In the genomic region with DNA sequence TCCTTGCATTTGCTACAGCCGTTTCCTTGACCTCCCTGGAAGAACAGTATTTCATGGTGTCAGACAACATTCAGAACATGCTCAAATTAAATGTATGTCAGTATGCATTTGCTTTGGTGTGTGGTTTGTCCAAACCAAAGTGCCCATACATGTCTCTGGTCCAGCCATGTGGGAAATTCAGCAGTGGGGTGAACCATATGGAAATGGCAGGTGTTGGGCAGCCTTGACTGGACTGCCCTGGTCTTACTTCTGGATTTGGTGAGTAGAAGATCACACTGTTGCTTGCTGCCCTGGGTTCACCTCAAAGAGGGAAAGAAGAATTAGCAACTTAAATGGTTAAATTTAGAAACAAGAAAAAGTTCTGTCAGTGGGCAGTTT, we compare ENCODE assay signal across 27 cellular contexts.
DNase-seq lines count a peak whose midpoint lies in the region; ATAC-seq and TF ChIP-seq lines count a peak whose summit lies in the region.
"Had no signal": no experiment of that assay in that cellular context is flagged by ENCODE, and none has a peak within 500 bp of the region (broad histone marks: within the 10 kb centered on the region; RNA-seq: fewer than 3 reads in every experiment).

No MANE protein-coding gene starts in this region.

- H3F3A ChIP-seq in GM23338 (replicated peaks; ENCODE audit: low read depth) (peaks cover 13% of the 10 kb centered on the region; the same call in 1 of the 2 replicates), SU-DHL-6 (ENCODE audit: insufficient read depth) (peaks cover 26% of the 10 kb centered on the region)

- H3K4me1 Mint-ChIP-seq in GM23338 (peaks cover 38% of the 10 kb centered on the region; the same call in 2 of the 3 replicates), memory B cell (peaks cover 8% of the 10 kb centered on the region)

- peak overlapping the region; percentile 22 to 86 (median 50); a peak in 21 of 22 replicates for H3K4me2 ChIP-seq in BLaER1 treated with 17β-estradiol and CSF1 and Interleukin-3, amounts not matched to agents 10 nM and 100 nM
- H3K4me2 ChIP-seq in GM23338: no peak overlapping the region
- peak overlapping the region; percentile 0 for H3K4me2 ChIP-seq in SU-DHL-6 (ENCODE audit: low read depth, low read length, poor library complexity, severe bottlenecking)

- ATAC-seq in GM23338 (no peak), memory B cell (ENCODE audit: low read depth) (no peak), esophagus mucosa (no peak), GM21447 (IDR thresholded peaks at IDR 0.05; ENCODE audit: unreplicated experiment) (no peak)
- ATAC-seq: gastrocnemius medialis, HepG2, left ventricle myocardium superior had no signal

- peaks cover 12 to 38% (median 23%) of the 10 kb centered on the region in 10 experiments for H3K4me1 ChIP-seq in BLaER1 treated with 17β-estradiol and CSF1 and Interleukin-3, amounts not matched to agents 10 nM and 100 nM
- peaks cover 25% of the 10 kb centered on the region for H3K4me1 ChIP-seq in GM23338 (ENCODE audit: insufficient read depth)
- H3K4me1 ChIP-seq: ascending aorta, Caco-2, gastrocnemius medialis, pancreas, suprapubic skin had no signal

- H4K20me1 ChIP-seq in BLaER1 treated with 17β-estradiol and CSF1 and Interleukin-3, amounts not matched to agents 10 nM and 100 nM: no peaks in the 10 kb centered on the region
- peaks cover 2% of the 10 kb centered on the region; the same call in 1 of the 2 replicates for H4K20me1 ChIP-seq in GM23338 (replicated peaks; ENCODE audit: insufficient read depth)
- no peaks in the 10 kb centered on the region for H4K20me1 ChIP-seq in SU-DHL-6 (ENCODE audit: low read depth, low read length)

- H3K36me3 Mint-ChIP-seq in GM23338 (ENCODE audit: low read depth): peaks cover 20% of the 10 kb centered on the region; the same call in 2 of the 3 replicates
- H3K36me3 Mint-ChIP-seq in memory B cell: peaks cover 9% of the 10 kb centered on the region

- no peak for DNase-seq in GM23338 (ENCODE audit: low spot score)
- DNase-seq in memory B cell (ENCODE audit: low spot score in 2 of 2): no peak
- DNase-seq in NCI-H345 (lab: John Stamatoyannopoulos, UW): no peak
- no peak for DNase-seq in NCI-H2029 (lab: John Stamatoyannopoulos, UW)
- DNase-seq: activated CD4-positive, alpha-beta T cell treated with anti-CD3 and anti-CD28 coated beads for 1 hour; activated naive CD4-positive, alpha-beta T cell treated with anti-CD3 and anti-CD28 coated beads, Interleukin-2, amount 10 ng/mL, durations not matched to agents 7 days and 5 days; activated T-cell treated with anti-CD3 and anti-CD28 coated beads, Interleukin-2, amount 50 U/mL, for 72 hours; Caco-2; DMS79 treated with DMSO at 0.1 percent for 48 hours; gastrocnemius medialis; hypothalamus; left ventricle myocardium superior; NCI-H1092; NCI-H187 treated with DMSO at 0.1 percent for 48 hours; pancreas; spleen; stimulated activated CD4-positive, alpha-beta T cell treated with anti-CD3 and anti-CD28 coated beads, Interleukin-2, amount 100 ng/mL, for 48 hours had no signal

- H3K9me2 ChIP-seq in GM23338 (ENCODE audit: insufficient read depth) (no peaks in the 10 kb centered on the region), SU-DHL-6 (replicated peaks; ENCODE audit: insufficient read depth, low read length) (no peaks in the 10 kb centered on the region)

- H3K9me3 Mint-ChIP-seq in GM23338: no peaks in the 10 kb centered on the region
- peaks cover 1% of the 10 kb centered on the region for H3K9me3 Mint-ChIP-seq in memory B cell
- H3K9me3 Mint-ChIP-seq: activated T-cell treated with anti-CD3 and anti-CD28 coated beads, Interleukin-2, amount 50 U/mL, for 72 hours; dendritic cell treated with granulocyte-macrophage colony-stimulating factor and Interleukin-4, amounts not matched to agents 40 ng/mL and 50 ng/mL, for 4 days; stimulated activated memory B cell treated with anti-CD40 and anti-IgM and Interleukin-4, amounts not matched to agents 10 μg/mL and 1 μg/mL and 100 μg/mL, for 72 hours had no signal

- no peak overlapping the region for H2AFZ ChIP-seq in GM23338
- no peak overlapping the region for H2AFZ ChIP-seq in SU-DHL-6 (ENCODE audit: low read depth, low read length, severe bottlenecking)

- H3K27me3 ChIP-seq in BLaER1 treated with 17β-estradiol and CSF1 and Interleukin-3, amounts not matched to agents 10 nM and 100 nM: no peaks in the 10 kb centered on the region
- H3K27me3 ChIP-seq in GM23338 (ENCODE audit: insufficient read depth): no peaks in the 10 kb centered on the region
- no peaks in the 10 kb centered on the region for H3K27me3 ChIP-seq in SU-DHL-6 (ENCODE audit: low read length)
- H3K27me3 ChIP-seq: ascending aorta, gastrocnemius medialis, pancreas, spleen, suprapubic skin had no signal

- no peaks in the 10 kb centered on the region for H3K27me3 Mint-ChIP-seq in GM23338 (ENCODE audit: insufficient read depth, low read depth, poor library complexity)
- H3K27me3 Mint-ChIP-seq in memory B cell: no peaks in the 10 kb centered on the region
- H3K27me3 Mint-ChIP-seq: activated naive CD4-positive, alpha-beta T cell treated with anti-CD3 and anti-CD28 coated beads, Interleukin-2, amount 10 ng/mL, durations not matched to agents 7 days and 5 days; dendritic cell treated with granulocyte-macrophage colony-stimulating factor and Interleukin-4, amounts not matched to agents 40 ng/mL and 50 ng/mL, for 4 days; stimulated activated memory B cell treated with anti-CD40 and anti-IgM and Interleukin-4, amounts not matched to agents 10 μg/mL and 1 μg/mL and 100 μg/mL, for 72 hours; T-cell had no signal

- H3K36me3 ChIP-seq in BLaER1 treated with 17β-estradiol and CSF1 and Interleukin-3, amounts not matched to agents 10 nM and 100 nM: peaks cover 17 to 33% (median 28%) of the 10 kb centered on the region in 11 experiments; a peak in 20 of 22 replicates
- peaks cover 18% of the 10 kb centered on the region; the same call in 1 of the 2 replicates for H3K36me3 ChIP-seq in GM23338 (ENCODE audit: insufficient read depth)
- H3K36me3 ChIP-seq in SU-DHL-6 (ENCODE audit: low read length): peaks cover 19% of the 10 kb centered on the region
- H3K36me3 ChIP-seq: gastrocnemius medialis had no signal

- H3K79me2 ChIP-seq in GM23338 (replicated peaks; ENCODE audit: insufficient read depth) (no peaks in the 10 kb centered on the region; the same call in 1 of the 2 replicates), SU-DHL-6 (ENCODE audit: insufficient read depth, low read length) (no peaks in the 10 kb centered on the region)

- H3K4me3 ChIP-seq in BLaER1 treated with 17β-estradiol and CSF1 and Interleukin-3, amounts not matched to agents 10 nM and 100 nM: peak overlapping the region in 1 of 10 experiments; percentile 1; a peak in 1 of 20 replicates
- H3K4me3 ChIP-seq in GM23338 (no peak overlapping the region), SU-DHL-6 (ENCODE audit: insufficient read depth, low read length, poor library complexity, severe bottlenecking) (no peak overlapping the region)
- H3K4me3 ChIP-seq: ascending aorta, gastrocnemius medialis, pancreas, spleen, suprapubic skin had no signal

- no peak overlapping the region for H3K27ac Mint-ChIP-seq in GM23338
- H3K27ac Mint-ChIP-seq in memory B cell: peak overlapping the region; percentile 18
- H3K27ac Mint-ChIP-seq: activated naive CD4-positive, alpha-beta T cell treated with anti-CD3 and anti-CD28 coated beads, Interleukin-2, amount 10 ng/mL, durations not matched to agents 7 days and 5 days; stimulated activated memory B cell treated with anti-CD40 and anti-IgM and Interleukin-4, amounts not matched to agents 10 μg/mL and 1 μg/mL and 100 μg/mL, for 72 hours had no signal

- H3K27ac ChIP-seq in BLaER1 treated with 17β-estradiol and CSF1 and Interleukin-3, amounts not matched to agents 10 nM and 100 nM: peak overlapping the region in 6 of 11 experiments; percentile 26 to 73 (median 60); a peak in 4 of 22 replicates
- H3K27ac ChIP-seq in GM23338 (ENCODE audit: low read depth): peak overlapping the region; percentile 41; the same call in 1 of the 2 replicates
- peak overlapping the region; percentile 54 for H3K27ac ChIP-seq in SU-DHL-6 (ENCODE audit: low read depth, low read length)
- H3K27ac ChIP-seq: ascending aorta, gastrocnemius medialis, pancreas, spleen, suprapubic skin had no signal

- no peak overlapping the region; a peak in 1 of 22 replicates for H3K9ac ChIP-seq in BLaER1 treated with 17β-estradiol and CSF1 and Interleukin-3, amounts not matched to agents 10 nM and 100 nM
- H3K9ac ChIP-seq in SU-DHL-6 (ENCODE audit: low read length): no peak overlapping the region

- H3K4me3 Mint-ChIP-seq in GM23338: no peak overlapping the region
- H3K4me3 Mint-ChIP-seq in memory B cell: no peak overlapping the region
- H3K4me3 Mint-ChIP-seq: activated naive CD4-positive, alpha-beta T cell treated with anti-CD3 and anti-CD28 coated beads, Interleukin-2, amount 10 ng/mL, durations not matched to agents 7 days and 5 days; stimulated activated memory B cell treated with anti-CD40 and anti-IgM and Interleukin-4, amounts not matched to agents 10 μg/mL and 1 μg/mL and 100 μg/mL, for 72 hours; T-cell had no signal

- H3K9me3 ChIP-seq in BLaER1 treated with 17β-estradiol and CSF1 and Interleukin-3, amounts not matched to agents 10 nM and 100 nM (replicated peaks in 1 of 11): peaks cover 4 to 21% (median 15%) of the 10 kb centered on the region in 11 experiments; a peak in 19 of 22 replicates
- no peaks in the 10 kb centered on the region for H3K9me3 ChIP-seq in SU-DHL-6 (ENCODE audit: insufficient read depth, low read length)
- H3K9me3 ChIP-seq: ascending aorta, Caco-2, gastrocnemius medialis, pancreas, spleen, suprapubic skin had no signal

- no peak for TF ChIP-seq CTCF in GM23338 (conservative IDR thresholded peaks at IDR 0.05; ENCODE audit: low read depth in 2 of 2)
- no peak for TF ChIP-seq CTCF in SU-DHL-6 (IDR thresholded peaks at IDR 0.05; ENCODE audit: insufficient read depth, low read length, poor library complexity, severe bottlenecking)

TF ChIP-seq in GM23338, 12 proteins besides CTCF, POLR2A, EP300 and RAD21 (continues in another document):
- TF ChIP-seq EZH2 (IDR thresholded peaks at IDR 0.05; ENCODE audit: low read depth, unreplicated experiment): no peak
- TF ChIP-seq ETS1 (IDR thresholded peaks at IDR 0.05): no peak
- TF ChIP-seq ZNF114 (CRISPR knock-in tag; IDR thresholded peaks at IDR 0.05): no peak
- no peak for TF ChIP-seq EZH2phosphoT487 (IDR thresholded peaks at IDR 0.05; ENCODE audit: unreplicated experiment)
- no peak for TF ChIP-seq CREB1 (CRISPR knock-in tag; IDR thresholded peaks at IDR 0.05; ENCODE audit: low read depth)
- no peak for TF ChIP-seq ZNF331 (CRISPR knock-in tag; IDR thresholded peaks at IDR 0.05; ENCODE audit: low read depth)
- TF ChIP-seq POLR2AphosphoS5 (IDR thresholded peaks at IDR 0.05; ENCODE audit: low read depth): no peak
